ENCODE assay signal across 1 cellular context in genomic region chr17:72501404-72502110, GRCh38.
A peak's percentile ranks its signal among the peaks of the same experiment; 100 is the strongest.
TF ChIP-seq lines count a peak whose summit lies in the region.

No MANE protein-coding gene starts in this region.

TF ChIP-seq in HepG2, 621 proteins besides CTCF, POLR2A, EP300 and RAD21 (continued from another document and continues in another):
- TF ChIP-seq MYPOP (CRISPR knock-in tag; IDR thresholded peaks at IDR 0.05) (0 out of 2 replicates have a peak, but pooled peaks have one; percentile 19), ELK4 (CRISPR knock-in tag; IDR thresholded peaks at IDR 0.05; ENCODE audit: borderline replicate concordance) (no peak), ZNF577 (CRISPR knock-in tag; IDR thresholded peaks at IDR 0.05; ENCODE audit: borderline replicate concordance, low read depth) (no peak; the same call in 1 of the 2 replicates), ZNF576 (CRISPR knock-in tag; IDR thresholded peaks at IDR 0.05) (no peak), ZNF724P (CRISPR knock-in tag; IDR thresholded peaks at IDR 0.05; ENCODE audit: borderline replicate concordance) (no peak), ZNF605 (CRISPR knock-in tag; IDR thresholded peaks at IDR 0.05) (0 out of 2 replicates have a peak, but pooled peaks have one; percentile 46), NFE2L2 (IDR thresholded peaks at IDR 0.05; ENCODE audit: low read length) (no peak), ZNF33A (CRISPR knock-in tag; IDR thresholded peaks at IDR 0.05; ENCODE audit: borderline replicate concordance) (no peak), ZBTB14 (CRISPR knock-in tag; IDR thresholded peaks at IDR 0.05) (no peak), MBD4 (IDR thresholded peaks at IDR 0.05; ENCODE audit: borderline replicate concordance, low read length) (no peak), ZFAT (CRISPR knock-in tag; conservative IDR thresholded peaks at IDR 0.05) (no peak), FOSL2 (CRISPR knock-in tag; IDR thresholded peaks at IDR 0.05) (peak; percentile 45), CEBPB (IDR thresholded peaks at IDR 0.05; ENCODE audit: borderline replicate concordance, low read depth, low read length) (peak; percentile 92), HIVEP1 (CRISPR knock-in tag; IDR thresholded peaks at IDR 0.05) (no peak), CREM (IDR thresholded peaks at IDR 0.05) (0 out of 2 replicates have a peak, but pooled peaks have one; percentile 36), CREM (CRISPR knock-in tag; IDR thresholded peaks at IDR 0.05) (no peak), ZNF609 (CRISPR knock-in tag; IDR thresholded peaks at IDR 0.05; ENCODE audit: borderline replicate concordance) (peak; percentile 63; the same call in 1 of the 2 replicates), ZNF337 (CRISPR knock-in tag; IDR thresholded peaks at IDR 0.05; ENCODE audit: borderline replicate concordance, low read depth) (no peak), ZSCAN21 (CRISPR knock-in tag; IDR thresholded peaks at IDR 0.05; ENCODE audit: borderline replicate concordance) (0 out of 2 replicates have a peak, but pooled peaks have one; percentile 53), RFXANK (CRISPR knock-in tag; IDR thresholded peaks at IDR 0.05) (no peak), RFX3 (CRISPR knock-in tag; IDR thresholded peaks at IDR 0.05) (no peak), ZFYVE20 (CRISPR knock-in tag; IDR thresholded peaks at IDR 0.05; ENCODE audit: borderline replicate concordance, low read depth) (no peak), JDP2 (CRISPR knock-in tag; IDR thresholded peaks at IDR 0.05; ENCODE audit: borderline replicate concordance) (no peak), ZMYM3 (CRISPR knock-in tag; IDR thresholded peaks at IDR 0.05) (peak; percentile 52; the same call in 1 of the 2 replicates), STAG1 (CRISPR knock-in tag; IDR thresholded peaks at IDR 0.05) (no peak; the same call in 1 of the 2 replicates), ZBTB40 (IDR thresholded peaks at IDR 0.05) (no peak), ZBTB40 (CRISPR knock-in tag; IDR thresholded peaks at IDR 0.05) (no peak), HHEX (CRISPR knock-in tag; IDR thresholded peaks at IDR 0.05) (no peak), SNAPC4 (CRISPR knock-in tag; IDR thresholded peaks at IDR 0.05) (0 out of 2 replicates have a peak, but pooled peaks have one; percentile 62), ESRRA (CRISPR knock-in tag; IDR thresholded peaks at IDR 0.05; ENCODE audit: low read depth) (peak; percentile 85), KDM1A (CRISPR knock-in tag; IDR thresholded peaks at IDR 0.05) (no peak), ZNF792 (CRISPR knock-in tag; IDR thresholded peaks at IDR 0.05) (no peak), NFE2L1 (CRISPR knock-in tag; IDR thresholded peaks at IDR 0.05; ENCODE audit: borderline replicate concordance) (no peak), RCOR2 (CRISPR knock-in tag; IDR thresholded peaks at IDR 0.05) (no peak), GLI4 (CRISPR knock-in tag; IDR thresholded peaks at IDR 0.05; ENCODE audit: borderline replicate concordance) (no peak), ZNF354B (CRISPR knock-in tag; IDR thresholded peaks at IDR 0.05) (no peak), DRAP1 (CRISPR knock-in tag; IDR thresholded peaks at IDR 0.05) (no peak; the same call in 1 of the 2 replicates), ZNF773 (CRISPR knock-in tag; IDR thresholded peaks at IDR 0.05; ENCODE audit: borderline replicate concordance) (no peak)
